In genomic region chr19:1441677-1442438, GRCh38 we compare ENCODE assay signal across 1 cellular context.
TF ChIP-seq lines count a peak whose summit lies in the region.

No MANE protein-coding gene starts in this region.

TF ChIP-seq in K562, 482 proteins besides CTCF, POLR2A, EP300 and RAD21:
- TF ChIP-seq NFIC (IDR thresholded peaks at IDR 0.05) (peak; percentile 36; the same call in 1 of the 2 replicates), RBFOX2 (IDR thresholded peaks at IDR 0.05; ENCODE audit: low read depth, low read length) (peak; percentile 66), SIRT6 (IDR thresholded peaks at IDR 0.05; ENCODE audit: low read depth, low read length) (peak; percentile 19), BHLHE40 (IDR thresholded peaks at IDR 0.05; ENCODE audit: low read length) (no peak), RBM22 (IDR thresholded peaks at IDR 0.05; ENCODE audit: low read depth, low read length, poor library complexity, severe bottlenecking) (peak; percentile 77), SUPT5H (IDR thresholded peaks at IDR 0.05) (peak; percentile 46; the same call in 1 of the 2 replicates), POLR2G (IDR thresholded peaks at IDR 0.05; ENCODE audit: low read depth, low read length) (peak; percentile 69), RFX7 (CRISPR knock-in tag; IDR thresholded peaks at IDR 0.05) (no peak)
